ENCODE assay signal across 8 cellular contexts in the genomic region with DNA sequence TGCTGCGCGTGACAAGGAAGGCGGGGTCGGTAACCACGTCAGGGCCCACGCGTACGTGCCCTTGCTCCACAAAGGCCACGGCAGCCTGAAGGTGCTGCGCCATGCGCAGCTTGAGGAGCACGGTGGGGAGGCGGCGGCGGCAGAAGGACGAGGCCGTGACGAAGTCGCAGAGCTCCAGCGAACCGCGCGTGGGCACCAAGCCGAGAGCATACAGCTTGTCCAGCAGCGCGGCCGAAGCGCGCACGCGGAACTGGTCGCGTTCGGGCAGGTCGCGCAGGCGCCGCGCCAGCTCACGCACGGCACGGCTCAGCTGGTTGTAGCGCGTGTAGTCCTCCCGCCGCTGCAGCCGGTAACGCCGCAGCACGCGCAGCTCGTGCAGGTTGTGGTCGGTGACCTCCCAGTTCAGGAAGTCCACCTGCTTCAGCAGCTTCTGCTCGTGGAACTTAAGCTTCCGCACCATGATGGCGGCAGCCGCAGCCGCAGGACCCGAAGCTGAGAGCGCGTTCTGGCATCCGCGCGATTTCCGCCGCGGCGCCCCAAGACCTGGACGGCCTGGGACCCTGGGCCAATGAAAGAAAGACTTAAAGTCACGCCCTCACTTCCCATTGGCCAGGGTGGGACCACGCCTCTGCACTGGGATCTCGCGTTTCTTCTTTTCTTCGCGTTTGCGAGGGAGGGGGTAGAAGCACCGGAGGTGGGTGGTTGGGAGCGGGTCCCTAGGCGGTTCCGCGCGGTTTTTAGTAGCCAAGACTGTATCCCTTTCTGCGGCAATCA. TPM values are rescaled to one million over a fixed set of nuclear protein-coding genes. Genes with fewer than 3 reads are reported as not detected.
A peak's percentile ranks its signal among the peaks of the same experiment; 100 is the strongest.
DNase-seq lines count a peak whose midpoint lies in the region; ATAC-seq, FAIRE-seq and TF ChIP-seq lines count a peak whose summit lies in the region.

A gene with protein sequence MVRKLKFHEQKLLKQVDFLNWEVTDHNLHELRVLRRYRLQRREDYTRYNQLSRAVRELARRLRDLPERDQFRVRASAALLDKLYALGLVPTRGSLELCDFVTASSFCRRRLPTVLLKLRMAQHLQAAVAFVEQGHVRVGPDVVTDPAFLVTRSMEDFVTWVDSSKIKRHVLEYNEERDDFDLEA (minus strand): TSS at position 516 of the 774 bp plus-strand sequence. CDS start 56 bp downstream, at position 460.

- peak within 1 kb of the TSS; percentile 93 for H3K27ac ChIP-seq in keratinocyte (ENCODE audit: control insufficient read depth, insufficient read depth, low read length)

- H3K4me1 ChIP-seq in keratinocyte (ENCODE audit: control insufficient read depth, extremely low read depth, insufficient read depth, low read length): peaks cover 10% of the 10 kb centered on the region

- dilution Hi-C loops in keratinocyte (cut with MboI; ENCODE audit: extremely low pct_ligation_motif_present, low sequenced_read_pairs): no loop called here

- DNase-seq in AG10803 (ENCODE audit: low read depth) (peak; percentile 95), NCI-H460 (ENCODE audit: extremely low read depth, low read depth) (peak; percentile 95), cerebellar nuclear complex (lab: John Stamatoyannopoulos, UW) (peak; percentile 90 to 91), keratinocyte (ENCODE audit: low read depth, low spot score) (peak; percentile 80)
- DNase-seq in activated CD4-positive, CD25-positive, alpha-beta regulatory T cell treated with anti-CD3 and anti-CD28 coated beads, Interleukin-2, amount 50 U/mL, for 72 hours: peak; percentile 91
- DNase-seq in stimulated activated CD4-positive, alpha-beta T cell treated with anti-CD3 and anti-CD28 coated beads, Interleukin-15, amount 100 ng/mL, for 1 hour (ENCODE audit: low read depth in 1 of 2, low spot score in 1 of 2): peak; percentile 81 to 85

- no peaks in the 10 kb centered on the region for H3K9me3 ChIP-seq in keratinocyte (ENCODE audit: control insufficient read depth, low read depth, low read length)

- no peaks in the 10 kb centered on the region for H3K9me1 ChIP-seq in keratinocyte (ENCODE audit: control insufficient read depth, extremely low read depth, insufficient read depth, low read length)

- peaks cover 9% of the 10 kb centered on the region for H4K20me1 ChIP-seq in keratinocyte (ENCODE audit: control insufficient read depth, extremely low read depth, insufficient read depth, low read length)

- peak within 1 kb of the TSS; percentile 94 for H3K9ac ChIP-seq in keratinocyte (ENCODE audit: control insufficient read depth, extremely low read depth, insufficient read depth, low read length)

- H3K36me3 ChIP-seq in keratinocyte (ENCODE audit: control insufficient read depth in 2 of 2, extremely low read depth in 1 of 2, insufficient read depth in 2 of 2, low read length in 2 of 2): peaks cover 0 to 3% of the 10 kb centered on the region in 2 experiments

- H3K27me3 ChIP-seq in keratinocyte (ENCODE audit: control insufficient read depth, extremely low read depth, insufficient read depth, low read length): no peaks in the 10 kb centered on the region

- FAIRE-seq in keratinocyte (lab: Jason Lieb, UNC): peak; percentile 57

- H3K4me2 ChIP-seq in keratinocyte (ENCODE audit: control insufficient read depth, extremely low read depth, insufficient read depth, low read depth, low read length): peak within 1 kb of the TSS; percentile 100

- TF ChIP-seq CTCF in AG10803 (conservative IDR thresholded peaks at IDR 0.05; ENCODE audit: low read length) (no peak), keratinocyte (optimal IDR thresholded peaks at IDR 0.05 in 1 of 3, IDR thresholded peaks at IDR 0.05 in 1 of 3, conservative IDR thresholded peaks at IDR 0.05 in 1 of 3; ENCODE audit: extremely low read depth in 1 of 3, insufficient read depth in 2 of 3, low read length in 3 of 3) (no peak)

- peaks cover 34% of the 10 kb centered on the region for H3K79me2 ChIP-seq in keratinocyte (ENCODE audit: control insufficient read depth, insufficient read depth, low read length)

- peak; percentile 93 for ATAC-seq in GM19043 (IDR thresholded peaks at IDR 0.05; ENCODE audit: low read depth, unreplicated experiment)
- peak; percentile 81 for ATAC-seq in HG03378 (IDR thresholded peaks at IDR 0.05; ENCODE audit: unreplicated experiment)

- H3K4me3 ChIP-seq in AG10803 (ENCODE audit: low read length) (peak within 1 kb of the TSS; percentile 94), keratinocyte (ENCODE audit: control insufficient read depth in 2 of 3, extremely low read depth in 1 of 3, insufficient read depth in 2 of 3, low read depth in 1 of 3, low read length in 3 of 3) (peak within 1 kb of the TSS; percentile 68 to 99 (median 96))

- peak within 1 kb of the TSS; percentile 84 for H2AFZ ChIP-seq in keratinocyte (ENCODE audit: control insufficient read depth, low read length)

RNA-seq across cellular contexts. Expression of the gene that starts here (rescaled TPM):
- total RNA-seq in NCI-H460 (2014; rRNA removed; shearing (Covaris generic)): 59.8 and 68.6 TPM in 2 replicates
- 159 and 176 TPM in 2 replicates for polyA plus RNA-seq in NCI-H460 (2014; cell fraction: nucleus; rRNA removed)
- polyA plus RNA-seq in keratinocyte: 58.1 to 90.0 TPM (median 70.4 TPM) in 3 replicates
- polyA plus RNA-seq in keratinocyte (2011; ENCODE audit: low read depth): 20.9 TPM
- 58.1 and 74.0 TPM in 2 replicates for polyA plus RNA-seq in keratinocyte (2011; cell fraction: cytosol; rRNA removed)
- polyA plus RNA-seq in keratinocyte (2011; cell fraction: nucleus; rRNA removed): 48.6 and 51.6 TPM in 2 replicates
- polyA plus RNA-seq in keratinocyte (2012; ENCODE audit: low replicate concordance): 67.8 and 84.1 TPM in 2 replicates
- 15.5 to 28.5 TPM (median 16.7 TPM) in 3 replicates for polyA minus RNA-seq in keratinocyte
- 92.7 TPM for polyA minus RNA-seq in keratinocyte (2011; cell fraction: cytosol; rRNA and poly(A)+ RNA removed)
- polyA minus RNA-seq in keratinocyte (2011; cell fraction: nucleus; rRNA and poly(A)+ RNA removed): 13.5 and 14.4 TPM in 2 replicates

Comparison
In these comparisons a context has a peak if more than half of its experiments do, and no peak if none do; other contexts are left out.
1. Peak in every context shown above with its lines: DNase-seq, ATAC-seq, H3K4me3 ChIP-seq and H3K27ac ChIP-seq.